10 cellular contexts compared by ENCODE assay signal in the genomic region with DNA sequence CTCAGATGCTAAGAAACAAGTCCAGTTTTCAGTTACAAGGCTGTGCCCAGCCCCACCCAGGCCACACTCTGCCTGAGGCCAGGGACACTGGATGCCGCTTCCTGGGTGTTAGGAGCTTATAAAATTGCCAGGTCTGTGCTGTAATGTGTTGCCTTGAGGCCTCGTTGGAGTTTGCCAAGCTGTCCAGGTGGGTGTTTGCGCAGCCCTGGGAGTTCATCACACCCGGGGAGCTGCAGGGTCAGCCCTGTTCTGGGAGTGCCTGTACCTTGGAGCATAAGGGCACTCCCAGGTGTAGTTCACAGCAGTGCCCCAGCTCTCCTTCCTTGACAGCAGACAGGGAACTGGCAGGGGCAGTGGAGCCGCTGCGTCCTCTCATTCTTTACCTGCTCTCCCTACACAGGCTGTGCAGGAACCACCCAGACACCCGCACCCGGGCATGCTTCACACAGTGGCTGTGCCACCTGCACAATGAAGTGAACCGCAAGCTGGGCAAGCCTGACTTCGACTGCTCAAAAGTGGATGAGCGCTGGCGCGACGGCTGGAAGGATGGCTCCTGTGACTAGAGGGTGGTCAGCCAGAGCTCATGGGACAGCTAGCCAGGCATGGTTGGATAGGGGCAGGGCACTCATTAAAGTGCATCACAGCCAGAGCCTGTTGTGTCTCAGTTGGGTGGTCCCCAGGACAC. TPM values are rescaled to one million over a fixed set of nuclear protein-coding genes. Genes with fewer than 3 reads are reported as not detected.
DNase-seq lines count a peak whose midpoint lies in the region; ATAC-seq and TF ChIP-seq lines count a peak whose summit lies in the region.
"Had no signal": no experiment of that assay in that cellular context is flagged by ENCODE, and none has a peak within 500 bp of the region (broad histone marks: within the 10 kb centered on the region; RNA-seq: fewer than 3 reads in every experiment).

No MANE protein-coding gene starts in this region.

- H3K27me3 ChIP-seq in AG04450 (ENCODE audit: control insufficient read depth, insufficient read depth, low read length) = peaks cover 33% of the 10 kb centered on the region
- peaks cover 14 to 27% of the 10 kb centered on the region in 2 donors for H3K27me3 ChIP-seq in mucosa of rectum (ENCODE audit: control insufficient read depth in 2 of 2, insufficient read depth in 2 of 2, low read length in 2 of 2)
- H3K27me3 ChIP-seq in right atrium auricular region = peaks cover 14 to 17% of the 10 kb centered on the region in 2 donors

- H3K27ac Mint-ChIP-seq in activated naive CD8-positive, alpha-beta T cell treated with anti-CD3 and anti-CD28 coated beads, Interleukin-2, amount 50 U/mL, for 24 hours = no peak overlapping the region

- H3K4me1 Mint-ChIP-seq in activated naive CD8-positive, alpha-beta T cell treated with anti-CD3 and anti-CD28 coated beads, Interleukin-2, amount 50 U/mL, for 24 hours = peaks cover 26% of the 10 kb centered on the region

- DNase-seq in AG04450 (ENCODE audit: low read depth, low spot score) = no peak
- no peak for DNase-seq in HFF-Myc (ENCODE audit: extremely low read depth, low read depth)
- no peak for DNase-seq in activated naive CD8-positive, alpha-beta T cell treated with anti-CD3 and anti-CD28 coated beads, Interleukin-2, amount 50 U/mL, for 24 hours
- DNase-seq in right atrium auricular region (ENCODE audit: low spot score) = no peak
- DNase-seq in OCI-M2 (lab: John Stamatoyannopoulos, UW; ENCODE audit: unreplicated experiment) = no peak
- DNase-seq in GM10248 (ENCODE audit: extremely low spot score) = no peak
- DNase-seq in middle frontal gyrus (ENCODE audit: extremely low spot score, low spot score) = no peak
- DNase-seq: NCI-H1930 had no signal

- H3K4me3 ChIP-seq in AG04450 (ENCODE audit: low read depth, low read length) = peak overlapping the region; percentile 74
- peak overlapping the region; percentile 70 for H3K4me3 ChIP-seq in HFF-Myc (replicated peaks; ENCODE audit: low read depth, low read length)
- H3K4me3 ChIP-seq in mucosa of rectum (ENCODE audit: low read length in 2 of 2) = peak overlapping the region; percentile 68 to 76
- H3K4me3 ChIP-seq in right atrium auricular region = no peak overlapping the region

- TF ChIP-seq CTCF in AG04450 (IDR thresholded peaks at IDR 0.05; ENCODE audit: low read depth, low read length) (no peak), HFF-Myc (IDR thresholded peaks at IDR 0.05; ENCODE audit: low read depth, low read length, missing control alignments) (no peak), right atrium auricular region (IDR thresholded peaks at IDR 0.05) (no peak), GM10248 (IDR thresholded peaks at IDR 0.05; ENCODE audit: control extremely low read depth, extremely low read depth, low read depth, missing control alignments) (no peak)

- peaks cover 39% of the 10 kb centered on the region for H3K27me3 Mint-ChIP-seq in activated naive CD8-positive, alpha-beta T cell treated with anti-CD3 and anti-CD28 coated beads, Interleukin-2, amount 50 U/mL, for 24 hours

- H3K36me3 ChIP-seq in mucosa of rectum (ENCODE audit: control insufficient read depth in 2 of 2, insufficient read depth in 2 of 2, low read length in 2 of 2) = peaks cover 14 to 16% of the 10 kb centered on the region in 2 donors
- H3K36me3 ChIP-seq in right atrium auricular region = peaks cover 12% of the 10 kb centered on the region

- peak overlapping the region; percentile 81 for H3K4me3 Mint-ChIP-seq in activated naive CD8-positive, alpha-beta T cell treated with anti-CD3 and anti-CD28 coated beads, Interleukin-2, amount 50 U/mL, for 24 hours

- ATAC-seq in activated naive CD8-positive, alpha-beta T cell treated with anti-CD3 and anti-CD28 coated beads, Interleukin-2, amount 50 U/mL, for 24 hours = no peak

- no peaks in the 10 kb centered on the region for H3K9me3 Mint-ChIP-seq in activated naive CD8-positive, alpha-beta T cell treated with anti-CD3 and anti-CD28 coated beads, Interleukin-2, amount 50 U/mL, for 24 hours

- H3K36me3 Mint-ChIP-seq in activated naive CD8-positive, alpha-beta T cell treated with anti-CD3 and anti-CD28 coated beads, Interleukin-2, amount 50 U/mL, for 24 hours (ENCODE audit: low read depth) = no peaks in the 10 kb centered on the region

- CTCF ChIA-PET in AG04450 (lab: Charles Lee) (interaction anchor here (1.1 to 3.7 kb wide), 2 partner anchors 18 to 155 kb away, joined by 3 to 17 read pairs; no protein-coding TSS in a partner anchor), GM10248 (lab: Yijun Ruan, JAX) (interaction anchor here (5.5 kb wide), 1 partner anchor 18 kb away, joined by 30 read pairs; no protein-coding TSS in a partner anchor)

- H3K9me3 ChIP-seq in AG04450 (ENCODE audit: control insufficient read depth, insufficient read depth, low read length) = peaks cover 3% of the 10 kb centered on the region; the same call in 1 of the 2 replicates
- H3K9me3 ChIP-seq in mucosa of rectum (ENCODE audit: control insufficient read depth in 2 of 2, low read length in 2 of 2) = no peaks in the 10 kb centered on the region
- H3K9me3 ChIP-seq in right atrium auricular region = no peaks in the 10 kb centered on the region

- H3K4me1 ChIP-seq in mucosa of rectum (ENCODE audit: control insufficient read depth in 2 of 2, insufficient read depth in 2 of 2, low read length in 2 of 2) (peaks cover 53 to 62% of the 10 kb centered on the region in 2 donors), right atrium auricular region (peaks cover 0 to 37% of the 10 kb centered on the region in 2 donors)

- H3K27ac ChIP-seq in AG04450 (ENCODE audit: low read depth, low read length) = no peak overlapping the region
- peak overlapping the region; percentile 96 to 98 for H3K27ac ChIP-seq in mucosa of rectum (ENCODE audit: low read depth in 2 of 2, low read length in 2 of 2)
- H3K27ac ChIP-seq in right atrium auricular region = no peak overlapping the region

- peak overlapping the region; percentile 79 to 86 for H3K9ac ChIP-seq in mucosa of rectum (ENCODE audit: low read depth in 1 of 2, low read length in 2 of 2)

- POLR2A ChIA-PET in AG04450 (lab: Yijun Ruan, JAX) (interaction anchor here (1.5 to 1.8 kb wide), 2 partner anchors 21 kb away, joined by 4 to 20 read pairs; partner anchors contain the start of gene RPS2), GM10248 (lab: Yijun Ruan, JAX) (interaction anchor here (1.2 to 2.6 kb wide), 2 partner anchors 20 to 25 kb away, joined by 4 to 9 read pairs; partner anchors contain the start of gene RPS2)

RNA-seq across cellular contexts. Expression of gene GFER, which starts 1.6 kb away (rescaled TPM):
- polyA plus RNA-seq in AG04450 (2011; rRNA removed) = 15.8 and 19.5 TPM in 2 replicates
- 8.3 and 10.6 TPM in 2 replicates for polyA minus RNA-seq in AG04450 (2011; rRNA and poly(A)+ RNA removed)
- 10 to 100 TPM; 11.9 to 12.6 TPM for total RNA-seq in right atrium auricular region

RNA-seq across cellular contexts. Expression of gene SYNGR3, which starts 4.2 kb away (rescaled TPM):
- polyA plus RNA-seq in AG04450 (2011; rRNA removed) = 1.8 and 2.3 TPM in 2 replicates
- 2.3 and 2.6 TPM in 2 replicates for polyA minus RNA-seq in AG04450 (2011; rRNA and poly(A)+ RNA removed)
- 1 to 10 TPM in 1 of 2 donors, under 1 TPM in 1; 0.52 to 2.1 TPM for total RNA-seq in right atrium auricular region

RNA-seq across cellular contexts. Expression of gene NOXO1, which starts 4.3 kb away (rescaled TPM):
- not detected in 2 replicates for polyA plus RNA-seq in AG04450 (2011; rRNA removed)
- polyA minus RNA-seq in AG04450 (2011; rRNA and poly(A)+ RNA removed) = not detected in 2 replicates
- under 1 TPM in 1 of 2 donors, not detected in 1; 0.30 TPM for total RNA-seq in right atrium auricular region

RNA-seq across cellular contexts. Expression of gene TBL3, which starts 13.8 kb away (rescaled TPM):
- 13.7 and 24.8 TPM in 2 replicates for polyA plus RNA-seq in AG04450 (2011; rRNA removed)
- 22.7 and 31.8 TPM in 2 replicates for polyA minus RNA-seq in AG04450 (2011; rRNA and poly(A)+ RNA removed)
- 10 to 100 TPM; 22.4 to 35.6 TPM for total RNA-seq in right atrium auricular region

RNA-seq across cellular contexts. Expression of gene RNF151, which starts 19.0 kb away (rescaled TPM):
- not detected in 2 replicates for polyA plus RNA-seq in AG04450 (2011; rRNA removed)
- polyA minus RNA-seq in AG04450 (2011; rRNA and poly(A)+ RNA removed) = not detected in 2 replicates
- total RNA-seq in right atrium auricular region = not detected
- total RNA-seq: pulmonary artery endothelial cell had no signal

Comparison
In these comparisons a context has a peak if more than half of its experiments do, and no peak if none do; other contexts are left out.
1. H3K27ac ChIP-seq: peak in mucosa of rectum (2 of 2); none in AG04450 (single experiment) and right atrium auricular region (0 of 2).
2. H3K4me3 ChIP-seq: peak in AG04450 (single experiment), HFF-Myc (single experiment) and mucosa of rectum (2 of 2); none in right atrium auricular region (0 of 2).